ENCODE assay signal across 8 cellular contexts in genomic region chr6:31620586-31621319, GRCh38.
A peak's percentile ranks its signal among the peaks of the same experiment; 100 is the strongest.
DNase-seq lines count a peak whose midpoint lies in the region; TF ChIP-seq lines count a peak whose summit lies in the region.

PRRC2A (plus strand) TSS chr6:31620715; CDS start chr6:31622790, 2,075 bp downstream.

- H3K27me3 ChIP-seq in HAP-1 (ENCODE audit: low read depth) (no peaks in the 10 kb centered on the region), Loucy (ENCODE audit: insufficient read depth, low read length, poor library complexity, severe bottlenecking) (peaks cover 10% of the 10 kb centered on the region), iPS-18a (ENCODE audit: control insufficient read depth, insufficient read depth, low read length) (no peaks in the 10 kb centered on the region)

- H3K36me3 ChIP-seq in HAP-1 (replicated peaks), result peaks cover 41% of the 10 kb centered on the region
- peaks cover 30% of the 10 kb centered on the region for H3K36me3 ChIP-seq in Loucy (ENCODE audit: insufficient read depth, low read length)
- peaks cover 41% of the 10 kb centered on the region for H3K36me3 ChIP-seq in iPS-18a (ENCODE audit: control insufficient read depth, low read depth, low read length)

- H2AFZ ChIP-seq in Loucy (ENCODE audit: low read length), result peak within 1 kb of the TSS; percentile 68; the same call in 1 of the 2 replicates

- H3K27ac ChIP-seq in iPS-18a (ENCODE audit: low read length) (peak within 1 kb of the TSS; percentile 95), skin epidermis (peak within 1 kb of the TSS; percentile 85 to 99 (median 97))

- peak within 1 kb of the TSS; percentile 99 for H3K4me2 ChIP-seq in Loucy (ENCODE audit: low read depth, low read length, poor library complexity, severe bottlenecking)

- H3K9me3 ChIP-seq in HAP-1 (no peaks in the 10 kb centered on the region), Loucy (ENCODE audit: insufficient read depth, low read depth, low read length) (no peaks in the 10 kb centered on the region), iPS-18a (ENCODE audit: control insufficient read depth, low read depth, low read length) (no peaks in the 10 kb centered on the region)

- peak within 1 kb of the TSS; percentile 99 for H3K9ac ChIP-seq in Loucy (ENCODE audit: low read depth, low read length, poor library complexity, severe bottlenecking)
- H3K9ac ChIP-seq in iPS-18a (ENCODE audit: low read length), result peak within 1 kb of the TSS; percentile 99

- peak within 1 kb of the TSS; percentile 97 for H3K4me3 ChIP-seq in HAP-1
- H3K4me3 ChIP-seq in Loucy (ENCODE audit: low read length, poor library complexity, severe bottlenecking), result peak within 1 kb of the TSS; percentile 94
- H3K4me3 ChIP-seq in astrocyte of the spinal cord (ENCODE audit: low read depth, low read length), result peak within 1 kb of the TSS; percentile 66
- peak within 1 kb of the TSS; percentile 99 for H3K4me3 ChIP-seq in iPS-18a (ENCODE audit: low read length)
- peak within 1 kb of the TSS; percentile 76 to 96 (median 82) for H3K4me3 ChIP-seq in skin epidermis

- no peaks in the 10 kb centered on the region for H3K9me2 ChIP-seq in Loucy (replicated peaks; ENCODE audit: low read depth, low read length)

- H3K4me1 ChIP-seq in HAP-1 (peaks cover 12% of the 10 kb centered on the region), Loucy (ENCODE audit: insufficient read depth, low read length, poor library complexity, severe bottlenecking) (peaks cover 51% of the 10 kb centered on the region), iPS-18a (ENCODE audit: control insufficient read depth, low read depth, low read length) (peaks cover 10% of the 10 kb centered on the region)

- peak; percentile 99 for DNase-seq in GM10266 (ENCODE audit: extremely low spot score)
- DNase-seq in HAP-1 (ENCODE audit: low spot score in 2 of 2), result peak; percentile 83 to 98
- peak; percentile 63 for DNase-seq in SKM-1 treated with dmso at 0.1 percent for 144 hours (lab: John Stamatoyannopoulos, UW; ENCODE audit: unreplicated experiment)
- DNase-seq in astrocyte of the spinal cord (ENCODE audit: low read depth, low spot score), result no peak
- no peak for DNase-seq in hippocampal formation (lab: John Stamatoyannopoulos, UW)

- peaks cover 49% of the 10 kb centered on the region for H4K20me1 ChIP-seq in Loucy (ENCODE audit: insufficient read depth, low read length, poor library complexity, severe bottlenecking)

- TF ChIP-seq CTCF in GM10266 (IDR thresholded peaks at IDR 0.05; ENCODE audit: control insufficient read depth, insufficient read depth, low read depth, missing control alignments) (no peak), Loucy (conservative IDR thresholded peaks at IDR 0.05; ENCODE audit: low read length) (no peak), astrocyte of the spinal cord (IDR thresholded peaks at IDR 0.05; ENCODE audit: low read depth, low read length) (no peak)

- H3K79me2 ChIP-seq in Loucy (ENCODE audit: insufficient read depth, low read length), result peaks cover 87% of the 10 kb centered on the region

- peaks cover 8% of the 10 kb centered on the region; the same call in 1 of the 2 replicates for H3F3A ChIP-seq in Loucy (ENCODE audit: low read depth)

- in situ Hi-C loops in HAP-1 (cut with MboI; ENCODE audit: low sequenced_read_pairs), result no loop called here
- in situ Hi-C loops in astrocyte of the spinal cord (cut with HindIII; ENCODE audit: low sequenced_read_pairs), result no loop called here

Comparison
In these comparisons a context has a peak if more than half of its experiments do, and no peak if none do; other contexts are left out.
1. DNase-seq: peak in GM10266 (single experiment), HAP-1 (2 of 2) and SKM-1 treated with dmso at 0.1 percent for 144 hours (single experiment); none in astrocyte of the spinal cord (single experiment) and hippocampal formation (0 of 2).
2. Peak in every context shown above with its lines, with median percentiles within 50 percentile points of each other: H3K4me3 ChIP-seq.